19 cellular contexts compared by ENCODE assay signal in genomic region chr22:46696225-46696518, GRCh38. TPM values are rescaled to one million over a fixed set of nuclear protein-coding genes. Genes with fewer than 3 reads are reported as not detected.
DNase-seq lines count a peak whose midpoint lies in the region; ATAC-seq and TF ChIP-seq lines count a peak whose summit lies in the region.
"Had no signal": no experiment of that assay in that cellular context is flagged by ENCODE, and none has a peak within 500 bp of the region (broad histone marks: within the 10 kb centered on the region; RNA-seq: fewer than 3 reads in every experiment).

No MANE protein-coding gene starts in this region.

- POLR2A ChIA-PET in RWPE1 (lab: Yijun Ruan, JAX; ENCODE audit: low non-redundant PET) = no interaction called here

- TF ChIP-seq CTCF in RWPE1 (conservative IDR thresholded peaks at IDR 0.05; ENCODE audit: low read depth) = no peak
- TF ChIP-seq CTCF in mucosa of descending colon (IDR thresholded peaks at IDR 0.05) = no peak

- no peak overlapping the region for H3K4me3 ChIP-seq in mucosa of descending colon
- H3K4me3 ChIP-seq: PC-9, SJSA1, testis had no signal

- intact Hi-C loops in mucosa of descending colon (cut with DNase I, micrococcal nuclease) = no loop called here

- H3K36me3 ChIP-seq in mucosa of descending colon (ENCODE audit: low read depth) = peaks cover 14% of the 10 kb centered on the region

- H3K9me3 ChIP-seq in mucosa of descending colon = no peaks in the 10 kb centered on the region
- H3K9me3 ChIP-seq: SJSA1, testis had no signal

- H3K27ac ChIP-seq in RWPE1 = peak overlapping the region; percentile 17; the same call in 1 of the 2 replicates
- H3K27ac ChIP-seq: foreskin keratinocyte, PC-9, SJSA1, testis had no signal

- DNase-seq in NCI-H1417 (lab: John Stamatoyannopoulos, UW) (peak in 2 of 3 experiments; percentile 71 to 82), NCI-H1417 treated with DMSO at 0.1 percent for 48 hours (lab: John Stamatoyannopoulos, UW) (no peak), NCI-H1105 treated with DMSO at 0.1 percent for 48 hours (lab: John Stamatoyannopoulos, UW) (peak; percentile 87), RWPE1 (ENCODE audit: low spot score) (no peak), mucosa of descending colon (peak in 2 of 3 donors; percentile 31 to 55), AG08396 (ENCODE audit: low spot score) (no peak), Kasumi-1 (lab: John Stamatoyannopoulos, UW) (no peak), SW 1271 (lab: John Stamatoyannopoulos, UW) (no peak)
- DNase-seq: 8988T; activated CD4-positive, alpha-beta T cell treated with anti-CD3 and anti-CD28 coated beads, Interleukin-2, amount 10 ng/mL, durations not matched to agents 7 days and 5 days; activated CD8-positive, alpha-beta memory T cell treated with anti-CD3 and anti-CD28 coated beads, Interleukin-2, amount 10 ng/mL, durations not matched to agents 7 days and 5 days; activated naive CD8-positive, alpha-beta T cell treated with anti-CD3 and anti-CD28 coated beads for 36 hours; foreskin keratinocyte; hippocampal formation; MV-4-11; PC-9; stimulated activated CD4-positive, alpha-beta T cell treated with anti-CD3 and anti-CD28 coated beads, Interleukin-1b, Interleukin-23, amount 100 ng/mL, for 48 hours; testis had no signal

- CTCF ChIA-PET in RWPE1 (lab: Yijun Ruan, JAX) = no interaction called here

- peak; percentile 75 for ATAC-seq in mucosa of descending colon
- ATAC-seq: activated CD8-positive, alpha-beta memory T cell treated with anti-CD3 and anti-CD28 coated beads, Interleukin-2, amount 10 ng/mL, durations not matched to agents 7 days and 5 days; foreskin keratinocyte had no signal

- H3K4me1 ChIP-seq in mucosa of descending colon (ENCODE audit: low read depth) = no peaks in the 10 kb centered on the region
- H3K4me1 ChIP-seq: foreskin keratinocyte, SJSA1, testis had no signal

RNA-seq across cellular contexts. Expression of gene CERK, which starts 41.9 kb away (rescaled TPM):
- total RNA-seq in mucosa of descending colon = 10 to 100 TPM; 40.3 to 51.7 (median 50.0) TPM

Comparison
In these comparisons a context has a peak if more than half of its experiments do, and no peak if none do; other contexts are left out.
1. DNase-seq: peak in NCI-H1417 (2 of 3), NCI-H1105 treated with DMSO at 0.1 percent for 48 hours (single experiment) and mucosa of descending colon (2 of 3); none in NCI-H1417 treated with DMSO at 0.1 percent for 48 hours (single experiment), RWPE1 (single experiment), AG08396 (single experiment), Kasumi-1 (0 of 2) and SW 1271 (0 of 2).